ENCODE assay signal across 8 cellular contexts in the genomic region with DNA sequence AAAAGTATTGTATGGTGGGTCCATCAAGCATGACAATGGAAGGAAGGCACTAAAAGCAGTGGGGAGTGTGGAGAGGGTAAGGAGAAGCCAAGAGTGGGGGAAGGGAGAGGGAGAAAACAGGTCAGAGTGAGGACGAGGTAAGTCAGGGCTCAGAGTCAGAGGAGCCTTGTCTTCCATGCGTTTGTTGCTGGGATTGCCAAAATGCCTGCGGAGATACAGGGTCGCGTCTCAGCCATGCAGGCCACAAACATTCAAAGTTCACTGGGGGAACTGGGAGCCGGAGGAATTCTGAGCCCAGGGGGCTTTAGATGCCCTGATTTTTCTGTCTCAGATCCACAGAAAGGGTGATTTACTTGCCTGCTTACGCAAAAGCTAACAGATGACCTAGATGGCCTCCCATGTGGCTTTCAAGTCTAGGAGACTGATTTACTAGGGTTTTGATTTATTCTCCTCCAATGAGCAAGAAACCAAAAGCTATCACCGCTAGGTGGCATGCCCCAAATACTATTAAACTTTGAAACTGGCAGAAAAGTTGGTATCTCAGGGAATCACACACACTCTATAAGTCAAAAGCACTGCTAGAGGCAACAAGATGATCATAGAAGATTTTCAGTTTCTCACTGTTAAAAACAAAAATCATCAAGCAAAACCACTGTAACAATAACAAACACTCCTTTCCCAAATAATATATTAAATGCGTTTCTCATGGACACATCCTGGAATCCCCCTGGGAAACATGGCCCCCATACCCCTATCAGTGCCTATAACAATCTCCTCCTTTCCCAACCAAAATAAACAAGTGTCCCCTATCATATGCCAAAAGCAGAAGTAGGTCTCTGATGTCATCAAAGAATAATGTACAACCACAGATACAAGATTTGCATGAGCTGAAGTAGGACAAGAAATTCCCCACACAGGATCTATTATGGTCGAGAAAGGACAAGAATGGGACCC. TPM values are rescaled to one million over a fixed set of nuclear protein-coding genes. Genes with fewer than 3 reads are reported as not detected.
DNase-seq lines count a peak whose midpoint lies in the region; ATAC-seq and TF ChIP-seq lines count a peak whose summit lies in the region.

No MANE protein-coding gene starts in this region.

- no peak overlapping the region for H3K4me3 Mint-ChIP-seq in T-helper 17 cell
- H3K4me3 Mint-ChIP-seq in brain: peak overlapping the region in 1 of 5 experiments; percentile 23

- ATAC-seq in T-helper 17 cell: peak; percentile 80

- DNase-seq in NCI-H345 (lab: John Stamatoyannopoulos, UW) (peak; percentile 18), NCI-H345 treated with DMSO at 0.1 percent for 48 hours (lab: John Stamatoyannopoulos, UW; ENCODE audit: unreplicated experiment) (no peak), HAP-1 (ENCODE audit: low spot score in 2 of 2) (peak; percentile 54 to 62), Kasumi-1 (lab: John Stamatoyannopoulos, UW) (peak; percentile 71 to 82), T-helper 17 cell (peak in 1 of 3 donors; percentile 54), iPS-NIHi11 (ENCODE audit: low spot score) (peak; percentile 54)
- DNase-seq in stimulated activated CD4-positive, alpha-beta T cell treated with anti-CD3 and anti-CD28 coated beads, Interleukin-12 subunit alpha, Interleukin-12 subunit beta, amount 100 ng/mL, for 4 hours: peak; percentile 36

- H3K27ac Mint-ChIP-seq in T-helper 17 cell (peak overlapping the region; percentile 91), brain (peak overlapping the region; percentile 33 to 58 (median 37))

- H3K4me3 ChIP-seq in HAP-1: no peak overlapping the region

- peaks cover 0 to 5% (median 0%) of the 10 kb centered on the region in 5 experiments for H3K9me3 Mint-ChIP-seq in brain

- no peaks in the 10 kb centered on the region; the same call in 1 of the 2 replicates for H3K27me3 ChIP-seq in HAP-1 (ENCODE audit: low read depth)

- H3K36me3 ChIP-seq in HAP-1 (replicated peaks): no peaks in the 10 kb centered on the region

- in situ Hi-C loops in HAP-1 (cut with MboI; ENCODE audit: low sequenced_read_pairs): no loop called here

- no peaks in the 10 kb centered on the region for H3K4me1 ChIP-seq in HAP-1

- H3K36me3 Mint-ChIP-seq in T-helper 17 cell (ENCODE audit: low read depth): no peaks in the 10 kb centered on the region
- no peaks in the 10 kb centered on the region for H3K36me3 Mint-ChIP-seq in brain

- H3K4me1 Mint-ChIP-seq in T-helper 17 cell: peaks cover 27% of the 10 kb centered on the region
- H3K4me1 Mint-ChIP-seq in brain: peaks cover 38% of the 10 kb centered on the region

- peak; percentile 59 to 74 for TF ChIP-seq CTCF in brain (conservative IDR thresholded peaks at IDR 0.05)

- H3K9me3 ChIP-seq in HAP-1: no peaks in the 10 kb centered on the region
- no peaks in the 10 kb centered on the region for H3K9me3 ChIP-seq in T-helper 17 cell (ENCODE audit: control insufficient read depth, low read length, poor library complexity, severe bottlenecking)

- H3K27me3 Mint-ChIP-seq in T-helper 17 cell (peaks cover 4% of the 10 kb centered on the region), brain (peaks cover 4% of the 10 kb centered on the region)

RNA-seq across cellular contexts. Expression of gene MDM1, which starts 26.6 kb away (rescaled TPM):
- total RNA-seq in T-helper 17 cell: 10 to 100 TPM; 16.3 to 18.7 TPM
- 19.3 TPM for polyA plus RNA-seq in brain (ENCODE audit: insufficient read depth, low read depth, low replicate concordance)
